1 cellular context compared by ENCODE assay signal in the genomic region with DNA sequence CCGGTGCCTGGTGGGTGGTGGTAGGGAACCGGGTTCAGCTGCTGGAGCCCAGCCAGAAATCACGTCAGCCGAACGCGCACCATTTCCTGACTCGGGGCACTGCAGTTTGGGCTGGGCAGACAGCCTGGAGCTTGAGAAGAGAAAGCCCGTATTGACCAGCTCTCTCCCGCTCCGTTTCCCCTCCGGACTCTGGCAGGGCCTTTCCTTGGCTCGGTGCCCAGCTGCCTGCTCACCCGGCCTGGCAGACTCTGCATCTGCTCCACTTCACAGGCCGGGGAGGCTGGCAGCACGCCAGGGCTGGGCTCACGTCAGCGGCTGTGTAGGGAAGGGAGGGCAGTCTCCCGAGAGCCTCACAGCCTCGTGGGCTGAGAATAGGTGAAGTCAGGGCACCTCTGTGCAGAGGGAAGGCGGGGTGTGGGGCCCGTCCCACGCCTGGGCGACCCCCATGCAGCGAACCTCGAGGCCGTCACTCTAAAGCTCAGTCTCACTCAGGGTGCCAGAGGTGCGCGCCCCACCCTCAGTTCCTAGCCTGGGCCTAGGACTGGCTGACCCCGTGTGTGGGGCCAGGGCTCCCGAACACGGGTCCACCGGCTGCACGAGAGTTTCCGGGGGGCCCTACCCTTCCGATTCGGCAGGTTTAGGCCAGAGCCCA.
A peak's percentile ranks its signal among the peaks of the same experiment; 100 is the strongest.
TF ChIP-seq lines count a peak whose summit lies in the region.

No MANE protein-coding gene starts in this region.

TF ChIP-seq in HEK293, 187 proteins besides CTCF, POLR2A, EP300 and RAD21 (continued from another document and continues in another):
- TF ChIP-seq, protein P1, sequence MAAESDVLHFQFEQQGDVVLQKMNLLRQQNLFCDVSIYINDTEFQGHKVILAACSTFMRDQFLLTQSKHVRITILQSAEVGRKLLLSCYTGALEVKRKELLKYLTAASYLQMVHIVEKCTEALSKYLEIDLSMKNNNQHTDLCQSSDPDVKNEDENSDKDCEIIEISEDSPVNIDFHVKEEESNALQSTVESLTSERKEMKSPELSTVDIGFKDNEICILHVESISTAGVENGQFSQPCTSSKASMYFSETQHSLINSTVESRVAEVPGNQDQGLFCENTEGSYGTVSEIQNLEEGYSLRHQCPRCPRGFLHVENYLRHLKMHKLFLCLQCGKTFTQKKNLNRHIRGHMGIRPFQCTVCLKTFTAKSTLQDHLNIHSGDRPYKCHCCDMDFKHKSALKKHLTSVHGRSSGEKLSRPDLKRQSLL (tag by site-specific recombination; IDR thresholded peaks at IDR 0.05), result peak; percentile 88
- TF ChIP-seq BCL11B (tag by site-specific recombination; IDR thresholded peaks at IDR 0.05; ENCODE audit: low read depth) (no peak), ZBTB8A (tag by site-specific recombination; IDR thresholded peaks at IDR 0.05) (peak; percentile 84), ZNF24 (tag by site-specific recombination; IDR thresholded peaks at IDR 0.05) (0 out of 2 replicates have a peak, but pooled peaks have one; percentile 31), ZNF514 (tag by site-specific recombination; IDR thresholded peaks at IDR 0.05) (no peak), MZF1 (tag by site-specific recombination; IDR thresholded peaks at IDR 0.05; ENCODE audit: borderline replicate concordance) (no peak), YY1 (tag by site-specific recombination; IDR thresholded peaks at IDR 0.05) (no peak), ZNF654 (tag by site-specific recombination; IDR thresholded peaks at IDR 0.05; ENCODE audit: low read depth) (no peak), OSR2 (tag by site-specific recombination; IDR thresholded peaks at IDR 0.05) (no peak), ZFP37 (tag by site-specific recombination; IDR thresholded peaks at IDR 0.05) (no peak), ZFHX2 (tag by site-specific recombination; conservative IDR thresholded peaks at IDR 0.05) (peak; percentile 75), ZNF658 (tag by site-specific recombination; IDR thresholded peaks at IDR 0.05) (no peak), ZNF16 (tag by site-specific recombination; IDR thresholded peaks at IDR 0.05; ENCODE audit: low read depth) (no peak), ZNF155 (tag by site-specific recombination; IDR thresholded peaks at IDR 0.05) (no peak), ZNF202 (tag by site-specific recombination; IDR thresholded peaks at IDR 0.05; ENCODE audit: borderline replicate concordance) (no peak), ZNF610 (tag by site-specific recombination; IDR thresholded peaks at IDR 0.05; ENCODE audit: borderline replicate concordance) (peak; percentile 56; the same call in 1 of the 2 replicates), ZNF571 (tag by site-specific recombination; IDR thresholded peaks at IDR 0.05) (no peak), GLIS1 (tag by site-specific recombination; IDR thresholded peaks at IDR 0.05) (peak; percentile 77), ZNF555 (tag by site-specific recombination; conservative IDR thresholded peaks at IDR 0.05) (no peak), BCL11A (tag by site-specific recombination; IDR thresholded peaks at IDR 0.05; ENCODE audit: low read depth) (no peak; the same call in 1 of the 2 replicates), ZNF623 (tag by site-specific recombination; IDR thresholded peaks at IDR 0.05) (no peak), MYNN (tag by site-specific recombination; IDR thresholded peaks at IDR 0.05; ENCODE audit: borderline replicate concordance) (no peak)
- TF ChIP-seq, protein P2, sequence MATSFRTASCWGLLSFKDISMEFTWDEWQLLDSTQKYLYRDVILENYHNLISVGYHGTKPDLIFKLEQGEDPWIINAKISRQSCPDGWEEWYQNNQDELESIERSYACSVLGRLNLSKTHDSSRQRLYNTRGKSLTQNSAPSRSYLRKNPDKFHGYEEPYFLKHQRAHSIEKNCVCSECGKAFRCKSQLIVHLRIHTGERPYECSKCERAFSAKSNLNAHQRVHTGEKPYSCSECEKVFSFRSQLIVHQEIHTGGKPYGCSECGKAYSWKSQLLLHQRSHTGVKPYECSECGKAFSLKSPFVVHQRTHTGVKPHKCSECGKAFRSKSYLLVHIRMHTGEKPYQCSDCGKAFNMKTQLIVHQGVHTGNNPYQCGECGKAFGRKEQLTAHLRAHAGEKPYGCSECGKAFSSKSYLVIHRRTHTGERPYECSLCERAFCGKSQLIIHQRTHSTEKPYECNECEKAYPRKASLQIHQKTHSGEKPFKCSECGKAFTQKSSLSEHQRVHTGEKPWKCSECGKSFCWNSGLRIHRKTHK (tag by site-specific recombination; IDR thresholded peaks at IDR 0.05), result no peak
- TF ChIP-seq, protein P3, sequence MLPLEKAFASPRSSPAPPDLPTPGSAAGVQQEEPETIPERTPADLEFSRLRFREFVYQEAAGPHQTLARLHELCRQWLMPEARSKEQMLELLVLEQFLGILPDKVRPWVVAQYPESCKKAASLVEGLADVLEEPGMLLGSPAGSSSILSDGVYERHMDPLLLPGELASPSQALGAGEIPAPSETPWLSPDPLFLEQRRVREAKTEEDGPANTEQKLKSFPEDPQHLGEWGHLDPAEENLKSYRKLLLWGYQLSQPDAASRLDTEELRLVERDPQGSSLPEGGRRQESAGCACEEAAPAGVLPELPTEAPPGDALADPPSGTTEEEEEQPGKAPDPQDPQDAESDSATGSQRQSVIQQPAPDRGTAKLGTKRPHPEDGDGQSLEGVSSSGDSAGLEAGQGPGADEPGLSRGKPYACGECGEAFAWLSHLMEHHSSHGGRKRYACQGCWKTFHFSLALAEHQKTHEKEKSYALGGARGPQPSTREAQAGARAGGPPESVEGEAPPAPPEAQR (tag by site-specific recombination; IDR thresholded peaks at IDR 0.05), result no peak
- TF ChIP-seq, protein P4, sequence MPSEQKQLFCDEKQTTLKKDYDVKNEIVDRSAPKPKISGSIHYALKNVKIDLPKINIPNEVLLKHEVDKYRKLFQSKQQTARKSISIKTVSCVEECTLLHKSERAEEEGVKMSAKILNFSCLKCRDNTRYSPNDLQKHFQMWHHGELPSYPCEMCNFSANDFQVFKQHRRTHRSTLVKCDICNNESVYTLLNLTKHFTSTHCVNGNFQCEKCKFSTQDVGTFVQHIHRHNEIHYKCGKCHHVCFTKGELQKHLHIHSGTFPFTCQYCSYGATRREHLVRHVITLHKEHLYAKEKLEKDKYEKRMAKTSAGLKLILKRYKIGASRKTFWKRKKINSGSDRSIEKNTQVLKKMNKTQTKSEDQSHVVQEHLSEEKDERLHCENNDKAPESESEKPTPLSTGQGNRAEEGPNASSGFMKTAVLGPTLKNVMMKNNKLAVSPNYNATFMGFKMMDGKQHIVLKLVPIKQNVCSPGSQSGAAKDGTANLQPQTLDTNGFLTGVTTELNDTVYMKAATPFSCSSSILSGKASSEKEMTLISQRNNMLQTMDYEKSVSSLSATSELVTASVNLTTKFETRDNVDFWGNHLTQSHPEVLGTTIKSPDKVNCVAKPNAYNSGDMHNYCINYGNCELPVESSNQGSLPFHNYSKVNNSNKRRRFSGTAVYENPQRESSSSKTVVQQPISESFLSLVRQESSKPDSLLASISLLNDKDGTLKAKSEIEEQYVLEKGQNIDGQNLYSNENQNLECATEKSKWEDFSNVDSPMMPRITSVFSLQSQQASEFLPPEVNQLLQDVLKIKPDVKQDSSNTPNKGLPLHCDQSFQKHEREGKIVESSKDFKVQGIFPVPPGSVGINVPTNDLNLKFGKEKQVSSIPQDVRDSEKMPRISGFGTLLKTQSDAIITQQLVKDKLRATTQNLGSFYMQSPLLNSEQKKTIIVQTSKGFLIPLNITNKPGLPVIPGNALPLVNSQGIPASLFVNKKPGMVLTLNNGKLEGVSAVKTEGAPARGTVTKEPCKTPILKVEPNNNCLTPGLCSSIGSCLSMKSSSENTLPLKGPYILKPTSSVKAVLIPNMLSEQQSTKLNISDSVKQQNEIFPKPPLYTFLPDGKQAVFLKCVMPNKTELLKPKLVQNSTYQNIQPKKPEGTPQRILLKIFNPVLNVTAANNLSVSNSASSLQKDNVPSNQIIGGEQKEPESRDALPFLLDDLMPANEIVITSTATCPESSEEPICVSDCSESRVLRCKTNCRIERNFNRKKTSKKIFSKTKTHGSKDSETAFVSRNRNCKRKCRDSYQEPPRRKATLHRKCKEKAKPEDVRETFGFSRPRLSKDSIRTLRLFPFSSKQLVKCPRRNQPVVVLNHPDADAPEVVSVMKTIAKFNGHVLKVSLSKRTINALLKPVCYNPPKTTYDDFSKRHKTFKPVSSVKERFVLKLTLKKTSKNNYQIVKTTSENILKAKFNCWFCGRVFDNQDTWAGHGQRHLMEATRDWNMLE (tag by site-specific recombination; conservative IDR thresholded peaks at IDR 0.05; ENCODE audit: low read depth), result no peak
- TF ChIP-seq, protein P5, sequence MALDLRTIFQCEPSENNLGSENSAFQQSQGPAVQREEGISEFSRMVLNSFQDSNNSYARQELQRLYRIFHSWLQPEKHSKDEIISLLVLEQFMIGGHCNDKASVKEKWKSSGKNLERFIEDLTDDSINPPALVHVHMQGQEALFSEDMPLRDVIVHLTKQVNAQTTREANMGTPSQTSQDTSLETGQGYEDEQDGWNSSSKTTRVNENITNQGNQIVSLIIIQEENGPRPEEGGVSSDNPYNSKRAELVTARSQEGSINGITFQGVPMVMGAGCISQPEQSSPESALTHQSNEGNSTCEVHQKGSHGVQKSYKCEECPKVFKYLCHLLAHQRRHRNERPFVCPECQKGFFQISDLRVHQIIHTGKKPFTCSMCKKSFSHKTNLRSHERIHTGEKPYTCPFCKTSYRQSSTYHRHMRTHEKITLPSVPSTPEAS (tag by site-specific recombination; IDR thresholded peaks at IDR 0.05), result no peak
- TF ChIP-seq, protein P6, sequence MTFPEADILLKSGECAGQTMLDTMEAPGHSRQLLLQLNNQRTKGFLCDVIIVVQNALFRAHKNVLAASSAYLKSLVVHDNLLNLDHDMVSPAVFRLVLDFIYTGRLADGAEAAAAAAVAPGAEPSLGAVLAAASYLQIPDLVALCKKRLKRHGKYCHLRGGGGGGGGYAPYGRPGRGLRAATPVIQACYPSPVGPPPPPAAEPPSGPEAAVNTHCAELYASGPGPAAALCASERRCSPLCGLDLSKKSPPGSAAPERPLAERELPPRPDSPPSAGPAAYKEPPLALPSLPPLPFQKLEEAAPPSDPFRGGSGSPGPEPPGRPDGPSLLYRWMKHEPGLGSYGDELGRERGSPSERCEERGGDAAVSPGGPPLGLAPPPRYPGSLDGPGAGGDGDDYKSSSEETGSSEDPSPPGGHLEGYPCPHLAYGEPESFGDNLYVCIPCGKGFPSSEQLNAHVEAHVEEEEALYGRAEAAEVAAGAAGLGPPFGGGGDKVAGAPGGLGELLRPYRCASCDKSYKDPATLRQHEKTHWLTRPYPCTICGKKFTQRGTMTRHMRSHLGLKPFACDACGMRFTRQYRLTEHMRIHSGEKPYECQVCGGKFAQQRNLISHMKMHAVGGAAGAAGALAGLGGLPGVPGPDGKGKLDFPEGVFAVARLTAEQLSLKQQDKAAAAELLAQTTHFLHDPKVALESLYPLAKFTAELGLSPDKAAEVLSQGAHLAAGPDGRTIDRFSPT (tag by site-specific recombination; IDR thresholded peaks at IDR 0.05), result peak; percentile 48; the same call in 1 of the 2 replicates
- TF ChIP-seq, protein P7, sequence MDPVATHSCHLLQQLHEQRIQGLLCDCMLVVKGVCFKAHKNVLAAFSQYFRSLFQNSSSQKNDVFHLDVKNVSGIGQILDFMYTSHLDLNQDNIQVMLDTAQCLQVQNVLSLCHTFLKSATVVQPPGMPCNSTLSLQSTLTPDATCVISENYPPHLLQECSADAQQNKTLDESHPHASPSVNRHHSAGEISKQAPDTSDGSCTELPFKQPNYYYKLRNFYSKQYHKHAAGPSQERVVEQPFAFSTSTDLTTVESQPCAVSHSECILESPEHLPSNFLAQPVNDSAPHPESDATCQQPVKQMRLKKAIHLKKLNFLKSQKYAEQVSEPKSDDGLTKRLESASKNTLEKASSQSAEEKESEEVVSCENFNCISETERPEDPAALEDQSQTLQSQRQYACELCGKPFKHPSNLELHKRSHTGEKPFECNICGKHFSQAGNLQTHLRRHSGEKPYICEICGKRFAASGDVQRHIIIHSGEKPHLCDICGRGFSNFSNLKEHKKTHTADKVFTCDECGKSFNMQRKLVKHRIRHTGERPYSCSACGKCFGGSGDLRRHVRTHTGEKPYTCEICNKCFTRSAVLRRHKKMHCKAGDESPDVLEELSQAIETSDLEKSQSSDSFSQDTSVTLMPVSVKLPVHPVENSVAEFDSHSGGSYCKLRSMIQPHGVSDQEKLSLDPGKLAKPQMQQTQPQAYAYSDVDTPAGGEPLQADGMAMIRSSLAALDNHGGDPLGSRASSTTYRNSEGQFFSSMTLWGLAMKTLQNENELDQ (tag by site-specific recombination; IDR thresholded peaks at IDR 0.05; ENCODE audit: low read depth), result no peak
- TF ChIP-seq, protein P8, sequence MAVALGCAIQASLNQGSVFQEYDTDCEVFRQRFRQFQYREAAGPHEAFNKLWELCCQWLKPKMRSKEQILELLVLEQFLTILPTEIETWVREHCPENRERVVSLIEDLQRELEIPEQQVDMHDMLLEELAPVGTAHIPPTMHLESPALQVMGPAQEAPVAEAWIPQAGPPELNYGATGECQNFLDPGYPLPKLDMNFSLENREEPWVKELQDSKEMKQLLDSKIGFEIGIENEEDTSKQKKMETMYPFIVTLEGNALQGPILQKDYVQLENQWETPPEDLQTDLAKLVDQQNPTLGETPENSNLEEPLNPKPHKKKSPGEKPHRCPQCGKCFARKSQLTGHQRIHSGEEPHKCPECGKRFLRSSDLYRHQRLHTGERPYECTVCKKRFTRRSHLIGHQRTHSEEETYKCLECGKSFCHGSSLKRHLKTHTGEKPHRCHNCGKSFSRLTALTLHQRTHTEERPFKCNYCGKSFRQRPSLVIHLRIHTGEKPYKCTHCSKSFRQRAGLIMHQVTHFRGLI (tag by site-specific recombination; IDR thresholded peaks at IDR 0.05), result peak; percentile 70
- TF ChIP-seq, protein P9, sequence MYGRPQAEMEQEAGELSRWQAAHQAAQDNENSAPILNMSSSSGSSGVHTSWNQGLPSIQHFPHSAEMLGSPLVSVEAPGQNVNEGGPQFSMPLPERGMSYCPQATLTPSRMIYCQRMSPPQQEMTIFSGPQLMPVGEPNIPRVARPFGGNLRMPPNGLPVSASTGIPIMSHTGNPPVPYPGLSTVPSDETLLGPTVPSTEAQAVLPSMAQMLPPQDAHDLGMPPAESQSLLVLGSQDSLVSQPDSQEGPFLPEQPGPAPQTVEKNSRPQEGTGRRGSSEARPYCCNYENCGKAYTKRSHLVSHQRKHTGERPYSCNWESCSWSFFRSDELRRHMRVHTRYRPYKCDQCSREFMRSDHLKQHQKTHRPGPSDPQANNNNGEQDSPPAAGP (tag by site-specific recombination; IDR thresholded peaks at IDR 0.05), result peak; percentile 66
- TF ChIP-seq, protein P10, sequence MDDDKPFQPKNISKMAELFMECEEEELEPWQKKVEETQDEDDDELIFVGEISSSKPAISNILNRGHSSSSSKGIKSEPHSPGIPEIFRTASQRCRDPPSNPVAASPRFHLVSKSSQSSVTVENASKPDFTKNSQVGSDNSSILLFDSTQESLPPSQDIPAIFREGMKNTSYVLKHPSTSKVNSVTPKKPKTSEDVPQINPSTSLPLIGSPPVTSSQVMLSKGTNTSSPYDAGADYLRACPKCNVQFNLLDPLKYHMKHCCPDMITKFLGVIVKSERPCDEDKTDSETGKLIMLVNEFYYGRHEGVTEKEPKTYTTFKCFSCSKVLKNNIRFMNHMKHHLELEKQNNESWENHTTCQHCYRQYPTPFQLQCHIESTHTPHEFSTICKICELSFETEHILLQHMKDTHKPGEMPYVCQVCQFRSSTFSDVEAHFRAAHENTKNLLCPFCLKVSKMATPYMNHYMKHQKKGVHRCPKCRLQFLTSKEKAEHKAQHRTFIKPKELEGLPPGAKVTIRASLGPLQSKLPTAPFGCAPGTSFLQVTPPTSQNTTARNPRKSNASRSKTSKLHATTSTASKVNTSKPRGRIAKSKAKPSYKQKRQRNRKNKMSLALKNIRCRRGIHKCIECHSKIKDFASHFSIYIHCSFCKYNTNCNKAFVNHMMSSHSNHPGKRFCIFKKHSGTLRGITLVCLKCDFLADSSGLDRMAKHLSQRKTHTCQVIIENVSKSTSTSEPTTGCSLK (tag by site-specific recombination; IDR thresholded peaks at IDR 0.05), result no peak
